ENCODE assay signal across 8 cellular contexts in the genomic region with DNA sequence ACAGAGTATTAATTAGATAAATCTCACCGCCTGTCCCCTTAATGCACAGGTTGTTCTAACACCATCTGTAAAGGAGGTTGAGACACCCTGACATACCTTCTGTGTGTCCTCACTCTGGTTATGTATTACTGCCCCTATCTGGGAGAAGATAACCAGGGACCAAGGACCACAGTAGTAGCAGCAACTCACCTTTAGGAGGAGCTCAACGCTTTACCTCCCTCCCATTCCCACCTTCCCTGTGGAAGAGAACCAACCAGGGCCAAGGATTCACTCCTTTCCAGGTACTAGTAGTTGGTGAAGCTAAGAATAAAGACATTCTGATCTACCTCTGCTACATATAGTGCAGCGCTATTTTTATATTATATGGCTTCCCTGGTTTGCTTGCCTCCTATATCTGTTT.
DNase-seq lines count a peak whose midpoint lies in the region; ATAC-seq and TF ChIP-seq lines count a peak whose summit lies in the region.

No MANE protein-coding gene starts in this region.

- H3K27ac ChIP-seq in mammary epithelial cell (ENCODE audit: insufficient read depth, low read depth, low read length), result no peak overlapping the region

- ATAC-seq in GM21825 (IDR thresholded peaks at IDR 0.05; ENCODE audit: unreplicated experiment), result no peak
- no peak for ATAC-seq in GM19395 (IDR thresholded peaks at IDR 0.05; ENCODE audit: unreplicated experiment)

- H3K27me3 ChIP-seq in mammary epithelial cell (ENCODE audit: insufficient read depth, low read length), result no peaks in the 10 kb centered on the region

- H3K4me3 ChIP-seq in mammary epithelial cell (replicated peaks in 1 of 3; ENCODE audit: insufficient read depth in 1 of 3, low read depth in 2 of 3, low read length in 3 of 3), result no peak overlapping the region
- no peak overlapping the region for H3K4me3 ChIP-seq in retinal pigment epithelial cell (ENCODE audit: low read length)

- no peaks in the 10 kb centered on the region for H3K36me3 ChIP-seq in mammary epithelial cell (ENCODE audit: insufficient read depth, low read length)

- H3K4me2 ChIP-seq in mammary epithelial cell (ENCODE audit: insufficient read depth, low read depth, low read length), result no peak overlapping the region

- H4K20me1 ChIP-seq in mammary epithelial cell (ENCODE audit: insufficient read depth, low read length), result no peaks in the 10 kb centered on the region

- DNase-seq in NCI-H748 (lab: John Stamatoyannopoulos, UW; ENCODE audit: unreplicated experiment) (peak; percentile 61), NCI-H748 treated with DMSO at 0.1 percent for 48 hours (lab: John Stamatoyannopoulos, UW) (no peak), NCI-H226 (peak; percentile 18), mammary epithelial cell (no peak), retinal pigment epithelial cell (ENCODE audit: low read depth) (no peak), AG08396 (ENCODE audit: low spot score) (no peak)

- H2AFZ ChIP-seq in mammary epithelial cell (ENCODE audit: low read depth, low read length), result no peak overlapping the region

- in situ Hi-C loops in mammary epithelial cell (cut with MboI; ENCODE audit: low sequenced_read_pairs in 2 of 2), result no loop called here

- no peaks in the 10 kb centered on the region for H3K4me1 ChIP-seq in mammary epithelial cell (ENCODE audit: insufficient read depth, low read length)

- no peaks in the 10 kb centered on the region for H3K79me2 ChIP-seq in mammary epithelial cell (ENCODE audit: insufficient read depth, low read length)

- dilution Hi-C loops in mammary epithelial cell (cut with HindIII; ENCODE audit: low sequenced_read_pairs), result no loop called here

- CTCF ChIA-PET in mammary epithelial cell (lab: Charles Lee; ENCODE audit: low non-redundant PET), result interaction anchor here (0.6 kb wide), 2 partner anchors 24 to 308 kb away, joined by 3 read pairs; no protein-coding TSS in a partner anchor

- intact Hi-C loops in mammary epithelial cell (cut with micrococcal nuclease), result loop anchor here (2.0 to 10.0 kb wide), 3 partner anchors 126 to 292 kb away; partner anchors contain the start of gene MEX3B

- BruUV-seq in mammary epithelial cell (replicated peaks; lab: Mats Ljungman, UMichigan), result no TSS peak

- no peak overlapping the region for H3K9ac ChIP-seq in mammary epithelial cell (ENCODE audit: insufficient read depth, low read length)

- TF ChIP-seq CTCF in mammary epithelial cell (conservative IDR thresholded peaks at IDR 0.05 in 1 of 2, IDR thresholded peaks at IDR 0.05 in 1 of 2; ENCODE audit: extremely low read depth in 1 of 2, insufficient read depth in 1 of 2, low read depth in 1 of 2, low read length in 2 of 2), result peak; percentile 16 to 36
- peak; percentile 30 for TF ChIP-seq CTCF in retinal pigment epithelial cell (conservative IDR thresholded peaks at IDR 0.05; ENCODE audit: low read depth, low read length)

- 81% methylated on average over 3 of the region's 3 CpGs for WGBS in mammary epithelial cell (ENCODE audit: low coverage, missing lambda C conversion rate)

- H3K9me3 ChIP-seq in mammary epithelial cell (replicated peaks; ENCODE audit: insufficient read depth, low read length), result no peaks in the 10 kb centered on the region

Comparison
In these comparisons a context has a peak if more than half of its experiments do, and no peak if none do; other contexts are left out.
1. DNase-seq: peak in NCI-H748 (single experiment) and NCI-H226 (single experiment); none in NCI-H748 treated with DMSO at 0.1 percent for 48 hours (single experiment), mammary epithelial cell (single experiment), retinal pigment epithelial cell (single experiment) and AG08396 (single experiment).